ENCODE assay signal across 21 cellular contexts in the genomic region with DNA sequence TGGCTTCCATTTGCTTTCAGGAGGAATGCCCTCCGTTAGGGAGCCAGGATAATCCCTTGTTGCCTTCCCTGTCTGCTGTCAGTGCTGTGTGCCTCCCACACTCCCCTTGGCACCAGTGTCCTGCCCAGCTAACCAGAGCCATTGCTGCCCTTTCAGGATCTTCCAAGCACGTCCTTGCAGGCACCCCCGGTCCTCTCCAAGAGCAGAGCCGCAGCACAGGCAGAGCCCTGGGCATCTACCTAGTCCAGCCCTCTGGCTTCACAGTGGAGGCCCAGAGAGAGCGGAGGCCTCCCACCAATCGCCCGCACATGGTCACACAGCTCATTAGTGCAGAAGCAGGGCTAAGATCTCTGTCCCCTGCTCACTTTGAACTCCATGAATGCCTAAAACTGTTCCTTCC. TPM values are rescaled to one million over a fixed set of nuclear protein-coding genes. Genes with fewer than 3 reads are reported as not detected.
DNase-seq lines count a peak whose midpoint lies in the region; ATAC-seq, FAIRE-seq and TF ChIP-seq lines count a peak whose summit lies in the region.
"Had no signal": no experiment of that assay in that cellular context is flagged by ENCODE, and none has a peak within 500 bp of the region (broad histone marks: within the 10 kb centered on the region; RNA-seq: fewer than 3 reads in every experiment).

No MANE protein-coding gene starts in this region.

- intact Hi-C loops in HepG2 (cut with micrococcal nuclease; ENCODE audit: unreplicated experiment): no loop called here

- no peak for TF ChIP-seq EP300 in HepG2 (IDR thresholded peaks at IDR 0.05; ENCODE audit: low read depth in 2 of 2, low read length in 2 of 2)
- no peak for TF ChIP-seq EP300 in HepG2 (CRISPR knock-in tag; IDR thresholded peaks at IDR 0.05; ENCODE audit: borderline replicate concordance)

- no peak for TF ChIP-seq RAD21 in HepG2 (CRISPR knock-in tag; IDR thresholded peaks at IDR 0.05)

- peaks cover 17% of the 10 kb centered on the region for H3K4me1 Mint-ChIP-seq in endodermal cell
- peaks cover 12% of the 10 kb centered on the region; the same call in 1 of the 2 replicates for H3K4me1 Mint-ChIP-seq in HFFc6 (ENCODE audit: low read depth)

- H3K79me2 ChIP-seq in HepG2 (ENCODE audit: insufficient read depth, low read length): no peaks in the 10 kb centered on the region

- H3K9me3 Mint-ChIP-seq in endodermal cell (no peaks in the 10 kb centered on the region), HFFc6 (no peaks in the 10 kb centered on the region)
- H3K9me3 Mint-ChIP-seq: CD14-positive monocyte; CD4-positive, alpha-beta memory T cell; IgD-negative memory B cell had no signal

- no peak for TF ChIP-seq POLR2A in HepG2 (IDR thresholded peaks at IDR 0.05; ENCODE audit: insufficient read depth in 1 of 2, low read depth in 2 of 2, low read length in 2 of 2)

- H3K27me3 Mint-ChIP-seq in endodermal cell (ENCODE audit: insufficient read depth) (no peaks in the 10 kb centered on the region), HFFc6 (ENCODE audit: insufficient read depth) (peaks cover 3% of the 10 kb centered on the region)

- no peak overlapping the region for H3K4me2 ChIP-seq in HepG2 (ENCODE audit: low read depth, low read length)

- H3K36me3 Mint-ChIP-seq in endodermal cell (ENCODE audit: low read depth): peaks cover 33% of the 10 kb centered on the region
- H3K36me3 Mint-ChIP-seq in HFFc6 (ENCODE audit: low read depth): 0 out of 2 replicates have a peak, but pooled peaks cover 7% of the 10 kb centered on the region
- H3K36me3 Mint-ChIP-seq: CD14-positive monocyte; CD4-positive, alpha-beta memory T cell; IgD-negative memory B cell had no signal

- H3K27me3 ChIP-seq in endodermal cell (ENCODE audit: control insufficient read depth, insufficient read depth, low read length, poor library complexity, severe bottlenecking) (no peaks in the 10 kb centered on the region), HepG2 (ENCODE audit: control insufficient read depth in 1 of 2, insufficient read depth in 2 of 2, low read length in 2 of 2) (no peaks in the 10 kb centered on the region)

- no peak overlapping the region for H3K9ac ChIP-seq in endodermal cell (ENCODE audit: extremely low read depth, low read length, poor library complexity, severe bottlenecking)
- no peak overlapping the region for H3K9ac ChIP-seq in HepG2 (ENCODE audit: insufficient read depth, low read depth, low read length)

- in situ Hi-C loops in HepG2 (cut with HindIII; ENCODE audit: extremely low pct_ligation_motif_present, low pct_unique_long_range_greater_than_20kb): loop anchor here (10.0 kb wide), 1 partner anchor 153 kb away; no protein-coding TSS in a partner anchor

- WGBS in endodermal cell (ENCODE audit: insufficient coverage in 1 of 2, insufficient read length in 1 of 2), 2 experiments: 85 to 96% methylated on average over 6 to 7 of the region's 7 CpGs
- 91% methylated on average over 5 of the region's 7 CpGs for WGBS in HepG2 (ENCODE audit: low lambda C conversion rate)

- H3K27ac ChIP-seq in endodermal cell (ENCODE audit: low read depth, low read length) (no peak overlapping the region), HepG2 (ENCODE audit: extremely low read length, insufficient read depth, low read length) (no peak overlapping the region), substantia nigra (ENCODE audit: low read depth, low read length, poor library complexity, severe bottlenecking) (peak overlapping the region; percentile 95)

- H3K9me3 ChIP-seq in endodermal cell (ENCODE audit: control insufficient read depth, low read length) (no peaks in the 10 kb centered on the region), HepG2 (ENCODE audit: low read length) (no peaks in the 10 kb centered on the region)
- H3K9me3 ChIP-seq: BE2C, HAP-1 had no signal

- BruUV-seq in HepG2 (replicated peaks; lab: Mats Ljungman, UMichigan): no TSS peak

- CTCF ChIA-PET in HepG2 (lab: Yijun Ruan, JAX; ENCODE audit: low intra/inter-chr PET ratio, low total read pairs): no interaction called here

- peak; percentile 15 for DNase-seq in D341Med (ENCODE audit: low spot score)
- no peak for DNase-seq in endodermal cell
- no peak for DNase-seq in HepG2 (ENCODE audit: low spot score)
- DNase-seq in substantia nigra (lab: John Stamatoyannopoulos, UW): no peak
- DNase-seq in activated CD4-positive, alpha-beta T cell treated with anti-CD3 and anti-CD28 coated beads, Interleukin-2, amount 50 U/mL, for 48 hours: no peak
- no peak for DNase-seq in GM19238 (ENCODE audit: insufficient read length, low spot score)
- no peak for DNase-seq in HFFc6
- DNase-seq: BE2C; CD4-positive, alpha-beta memory T cell; DND-41; EL; KBM-7 had no signal

- H3K4me3 Mint-ChIP-seq in endodermal cell: no peak overlapping the region
- H3K4me3 Mint-ChIP-seq in HFFc6: no peak overlapping the region
- H3K4me3 Mint-ChIP-seq: CD14-positive monocyte; CD4-positive, alpha-beta memory T cell; IgD-negative memory B cell had no signal

- H2AFZ ChIP-seq in HepG2 (ENCODE audit: low read length): no peak overlapping the region

- peaks cover 5% of the 10 kb centered on the region for H3K4me1 ChIP-seq in endodermal cell (ENCODE audit: control insufficient read depth, insufficient read depth, low read length)
- no peaks in the 10 kb centered on the region for H3K4me1 ChIP-seq in HepG2 (ENCODE audit: insufficient read depth, low read length)

- FAIRE-seq in HepG2 (lab: Jason Lieb, UNC): no peak
- FAIRE-seq: A204.1, GM12878, GM19239, H1, HTR-8/SVneo had no signal

- peaks cover 29% of the 10 kb centered on the region for H3K36me3 ChIP-seq in endodermal cell (ENCODE audit: control insufficient read depth, insufficient read depth, low read length)
- H3K36me3 ChIP-seq in HepG2 (replicated peaks in 1 of 2; ENCODE audit: control insufficient read depth in 1 of 2, insufficient read depth in 2 of 2, low read length in 2 of 2): peaks cover 38 to 63% of the 10 kb centered on the region in 2 experiments
- H3K36me3 ChIP-seq: BE2C had no signal

- POLR2A ChIA-PET in HepG2 (lab: Yijun Ruan, JAX): no interaction called here

- H4K20me1 ChIP-seq in HepG2 (ENCODE audit: insufficient read depth, low read length): peaks cover 8% of the 10 kb centered on the region; the same call in 1 of the 2 replicates

- TF ChIP-seq CTCF in endodermal cell (conservative IDR thresholded peaks at IDR 0.05) (no peak), HepG2 (CRISPR knock-in tag; IDR thresholded peaks at IDR 0.05) (no peak), HFFc6 (IDR thresholded peaks at IDR 0.05) (no peak)

- ATAC-seq in HepG2 (no peak), HG03565 (IDR thresholded peaks at IDR 0.05; ENCODE audit: unreplicated experiment) (no peak)
- ATAC-seq: GM12878 had no signal

- H3K4me3 ChIP-seq in endodermal cell (ENCODE audit: low read length) (no peak overlapping the region), HepG2 (replicated peaks in 1 of 3; ENCODE audit: insufficient read depth in 1 of 3, low read depth in 2 of 3, low read length in 3 of 3) (no peak overlapping the region)
- H3K4me3 ChIP-seq: GM12878, HAP-1 had no signal

- H3K27ac Mint-ChIP-seq in endodermal cell (peak overlapping the region; percentile 37), HFFc6 (no peak overlapping the region)
- H3K27ac Mint-ChIP-seq: CD14-positive monocyte; CD4-positive, alpha-beta memory T cell; IgD-negative memory B cell had no signal

TF ChIP-seq in HepG2, 621 proteins besides CTCF, POLR2A, EP300 and RAD21:
- TF ChIP-seq KDM3A (CRISPR knock-in tag; IDR thresholded peaks at IDR 0.05; ENCODE audit: low read depth) (no peak), AGO2 (optimal IDR thresholded peaks at IDR 0.05; ENCODE audit: low read depth, low read length) (peak; percentile 39), ZNF839 (CRISPR knock-in tag; IDR thresholded peaks at IDR 0.05; ENCODE audit: borderline replicate concordance) (no peak)

RNA-seq across cellular contexts. Expression of gene TSPAN9, which starts 39.0 kb away (rescaled TPM):
- total RNA-seq in endodermal cell (10 to 100 TPM; 31.9 to 80.8 TPM), HepG2 (2016; rRNA removed; fragmentation: Illumina TruSeq; extraction: Trizol) (11.6 and 18.1 TPM in 2 replicates)
- polyA plus RNA-seq in endodermal cell (2013, experiment 1 of 2): 18.8 TPM
- 19.0 TPM for polyA plus RNA-seq in endodermal cell (2013, experiment 2 of 2)
- 2.5 and 3.1 TPM in 2 replicates for total RNA-seq in HepG2 (2016; cell fraction: cytosol; rRNA removed; fragmentation: Illumina TruSeq; extraction: Trizol; ENCODE audit: low read depth)
- 9.6 and 21.5 TPM in 2 replicates for total RNA-seq in HepG2 (2016; cell fraction: insoluble cytoplasmic fraction; rRNA removed; fragmentation: Illumina TruSeq; extraction: Trizol)
- 4.4 and 4.6 TPM in 2 replicates for total RNA-seq in HepG2 (2016; cell fraction: membrane; rRNA removed; fragmentation: Illumina TruSeq; extraction: Trizol)
- total RNA-seq in HepG2 (2016; cell fraction: nucleus; rRNA removed; fragmentation: Illumina TruSeq; extraction: Trizol): 16.9 and 19.5 TPM in 2 replicates
- polyA plus RNA-seq in HepG2 (2011; rRNA removed): 42.3 and 58.2 TPM in 2 replicates
- polyA plus RNA-seq in HepG2 (2011; cell fraction: cytosol; rRNA removed): 38.6 and 41.6 TPM in 2 replicates
- 55.3 and 55.7 TPM in 2 replicates for polyA plus RNA-seq in HepG2 (2011; cell fraction: nucleus; rRNA removed)
- polyA plus RNA-seq in HepG2 (2012): 27.2 and 58.7 TPM in 2 replicates
- 2.2 and 3.0 TPM in 2 replicates for polyA plus RNA-seq in HepG2 (2016; cell fraction: cytosol; fragmentation: Illumina TruSeq; extraction: Trizol; ENCODE audit: low read depth)
- polyA plus RNA-seq in HepG2 (2016; cell fraction: insoluble cytoplasmic fraction; fragmentation: Illumina TruSeq; extraction: Trizol; ENCODE audit: low read depth): 9.6 and 13.8 TPM in 2 replicates
- 4.1 TPM in 2 replicates for polyA plus RNA-seq in HepG2 (2016; cell fraction: membrane; fragmentation: Illumina TruSeq; extraction: Trizol; ENCODE audit: low read depth)
- 31.0 and 34.1 TPM in 2 replicates for polyA plus RNA-seq in HepG2 (2016; cell fraction: nucleus; fragmentation: Illumina TruSeq; extraction: Trizol; ENCODE audit: insufficient read depth, low read depth)
- 9.4 and 96.3 TPM in 2 replicates for polyA minus RNA-seq in HepG2 (2011; rRNA and poly(A)+ RNA removed; ENCODE audit: low replicate concordance)
- 25.1 and 32.3 TPM in 2 replicates for polyA minus RNA-seq in HepG2 (2011; cell fraction: cytosol; rRNA and poly(A)+ RNA removed)
- 27.2 and 29.7 TPM in 2 replicates for polyA minus RNA-seq in HepG2 (2011; cell fraction: nucleus; rRNA and poly(A)+ RNA removed)
- 10 to 100 TPM; 18.1 to 35.8 (median 22.7) TPM for total RNA-seq in HFFc6 (2021; fragmentation: NEBNext Ultra II Directional; extraction: Animal tissue kit (Norgen Biotek cat#: 25700))
- polyA plus RNA-seq: CD4-positive, alpha-beta memory T cell; IgD-negative memory B cell had no signal
